15 cellular contexts compared by ENCODE assay signal in genomic region chr2:26640781-26641564, GRCh38. TPM values are rescaled to one million over a fixed set of nuclear protein-coding genes. Genes with fewer than 3 reads are reported as not detected.
DNase-seq lines count a peak whose midpoint lies in the region; ATAC-seq and TF ChIP-seq lines count a peak whose summit lies in the region.
"Had no signal": no experiment of that assay in that cellular context is flagged by ENCODE, and none has a peak within 500 bp of the region (broad histone marks: within the 10 kb centered on the region; RNA-seq: fewer than 3 reads in every experiment).

Gene CIB4 (minus strand): TSS chr2:26641366. CDS start chr2:26641314, 52 bp downstream.

- 71 to 82% methylated on average over 8 of the region's 8 CpGs for WGBS in lung, 2 donors

- H3K4me3 ChIP-seq in BLaER1 (no peak within 1 kb of the TSS), Loucy (ENCODE audit: low read length, poor library complexity, severe bottlenecking) (no peak within 1 kb of the TSS), lung (no peak within 1 kb of the TSS), gastrocnemius medialis (no peak within 1 kb of the TSS)
- no peak within 1 kb of the TSS for H3K4me3 ChIP-seq in effector memory CD4-positive, alpha-beta T cell (ENCODE audit: insufficient read depth, low read depth, low read length, poor library complexity, severe bottlenecking)
- H3K4me3 ChIP-seq: ascending aorta had no signal

- H3K9me3 ChIP-seq in BLaER1 (no peaks in the 10 kb centered on the region), Loucy (ENCODE audit: insufficient read depth, low read depth, low read length) (no peaks in the 10 kb centered on the region), lung (ENCODE audit: control insufficient read depth in 2 of 2, insufficient read depth in 1 of 2, low read length in 1 of 2) (no peaks in the 10 kb centered on the region), gastrocnemius medialis (no peaks in the 10 kb centered on the region)
- H3K9me3 ChIP-seq in effector memory CD4-positive, alpha-beta T cell (ENCODE audit: control insufficient read depth, low read length) = no peaks in the 10 kb centered on the region
- H3K9me3 ChIP-seq: ascending aorta had no signal

- H4K20me1 ChIP-seq in BLaER1 (no peaks in the 10 kb centered on the region), Loucy (ENCODE audit: insufficient read depth, low read length, poor library complexity, severe bottlenecking) (no peaks in the 10 kb centered on the region)

- H3K4me1 ChIP-seq in BLaER1 (peaks cover 17% of the 10 kb centered on the region), Loucy (ENCODE audit: insufficient read depth, low read length, poor library complexity, severe bottlenecking) (no peaks in the 10 kb centered on the region), lung (ENCODE audit: control insufficient read depth in 2 of 2, insufficient read depth in 2 of 2, low read length in 2 of 2) (peaks cover 0 to 8% of the 10 kb centered on the region in 2 donors), gastrocnemius medialis (no peaks in the 10 kb centered on the region)
- no peaks in the 10 kb centered on the region for H3K4me1 ChIP-seq in effector memory CD4-positive, alpha-beta T cell (ENCODE audit: control insufficient read depth, insufficient read depth, low read length, poor library complexity, severe bottlenecking)
- H3K4me1 ChIP-seq: ascending aorta had no signal

- TF ChIP-seq POLR2A in gastrocnemius medialis (IDR thresholded peaks at IDR 0.05) = no peak

- H3K9me2 ChIP-seq in Loucy (replicated peaks; ENCODE audit: low read depth, low read length) = no peaks in the 10 kb centered on the region

- H3K27me3 ChIP-seq in BLaER1 (no peaks in the 10 kb centered on the region), Loucy (ENCODE audit: insufficient read depth, low read length, poor library complexity, severe bottlenecking) (no peaks in the 10 kb centered on the region), lung (ENCODE audit: control insufficient read depth, insufficient read depth) (no peaks in the 10 kb centered on the region), gastrocnemius medialis (peaks cover 5 to 7% (median 6%) of the 10 kb centered on the region in 3 donors)
- H3K27me3 ChIP-seq in effector memory CD4-positive, alpha-beta T cell (replicated peaks; ENCODE audit: control insufficient read depth, insufficient read depth, low read length, poor library complexity, severe bottlenecking) = peaks cover 2% of the 10 kb centered on the region
- H3K27me3 ChIP-seq: ascending aorta had no signal

- H3K36me3 ChIP-seq in BLaER1 (no peaks in the 10 kb centered on the region), Loucy (ENCODE audit: insufficient read depth, low read length) (no peaks in the 10 kb centered on the region), lung (ENCODE audit: control insufficient read depth in 2 of 2, insufficient read depth in 2 of 2, low read length in 2 of 2) (no peaks in the 10 kb centered on the region), gastrocnemius medialis (no peaks in the 10 kb centered on the region)
- no peaks in the 10 kb centered on the region for H3K36me3 ChIP-seq in effector memory CD4-positive, alpha-beta T cell (ENCODE audit: control insufficient read depth, insufficient read depth, low read length)
- H3K36me3 ChIP-seq: ascending aorta had no signal

- H3F3A ChIP-seq in Loucy (ENCODE audit: low read depth) = no peaks in the 10 kb centered on the region

- H3K27ac ChIP-seq in BLaER1 (no peak within 1 kb of the TSS), lung (ENCODE audit: low read depth in 1 of 2, low read length in 1 of 2) (peak within 1 kb of the TSS in 1 of 2 donors; percentile 41), gastrocnemius medialis (no peak within 1 kb of the TSS)
- H3K27ac ChIP-seq in effector memory CD4-positive, alpha-beta T cell (ENCODE audit: insufficient read depth, low read length, poor library complexity, severe bottlenecking) = no peak within 1 kb of the TSS
- H3K27ac ChIP-seq: ascending aorta had no signal

- H3K9ac ChIP-seq in BLaER1 (no peak within 1 kb of the TSS), Loucy (ENCODE audit: low read depth, low read length, poor library complexity, severe bottlenecking) (no peak within 1 kb of the TSS)

- H3K79me2 ChIP-seq in Loucy (ENCODE audit: insufficient read depth, low read length) = no peaks in the 10 kb centered on the region

- H2AFZ ChIP-seq in Loucy (ENCODE audit: low read length) = peak within 1 kb of the TSS; percentile 34; the same call in 1 of the 2 replicates

- ATAC-seq in lung (ENCODE audit: insufficient read depth, low FRiP score) (no peak), GM18873 (IDR thresholded peaks at IDR 0.05; ENCODE audit: low FRiP score, unreplicated experiment) (no peak), gastrocnemius medialis (no peak), GM19452 (IDR thresholded peaks at IDR 0.05; ENCODE audit: unreplicated experiment) (no peak)

- in situ Hi-C loops in T47D (cut with HindIII; ENCODE audit: low pct_unique_long_range_greater_than_20kb, low sequenced_read_pairs) = no loop called here
- in situ Hi-C loops in gastrocnemius medialis (cut with MboI; ENCODE audit: low sequenced_read_pairs in 4 of 4) = no loop called here

- intact Hi-C loops in gastrocnemius medialis (cut with DNase I; ENCODE audit: low total_unique reads) = no loop called here

- peak within 1 kb of the TSS; percentile 17 for H3K4me2 ChIP-seq in BLaER1
- H3K4me2 ChIP-seq in Loucy (ENCODE audit: low read depth, low read length, poor library complexity, severe bottlenecking) = no peak within 1 kb of the TSS

- DNase-seq in T47D (ENCODE audit: low read depth in 1 of 2, low spot score in 1 of 2) (peak; percentile 52 to 79), lung (ENCODE audit: low spot score) (peak; percentile 65), gastrocnemius medialis (no peak)
- DNase-seq in effector memory CD4-positive, alpha-beta T cell = no peak
- DNase-seq: activated CD4-positive, alpha-beta T cell treated with anti-CD3 and anti-CD28 coated beads for 1 hour; activated T-cell treated with anti-CD3 and anti-CD28 coated beads, Interleukin-2, amount 50 U/mL, for 48 hours; AML-193; KBM-7; NCI-H1930; stimulated activated CD8-positive, alpha-beta memory T cell treated with anti-CD3 and anti-CD28 coated beads, Interleukin-4, amount 100 ng/mL, for 48 hours had no signal

- no peak for TF ChIP-seq CTCF in Loucy (conservative IDR thresholded peaks at IDR 0.05; ENCODE audit: low read length)
- no peak for TF ChIP-seq CTCF in lung (IDR thresholded peaks at IDR 0.05; ENCODE audit: control extremely low read depth, extremely low read depth)
- no peak for TF ChIP-seq CTCF in gastrocnemius medialis (IDR thresholded peaks at IDR 0.05 in 4 of 5, conservative IDR thresholded peaks at IDR 0.05 in 1 of 5)

RNA-seq across cellular contexts. Expression of gene CIB4, which starts in this region (rescaled TPM):
- 1 to 10 TPM in 1 of 2 donors, not detected in 1; 1.3 TPM for total RNA-seq in lung
- not detected for polyA plus RNA-seq in lung
- not detected for total RNA-seq in gastrocnemius medialis
- total RNA-seq: ascending aorta had no signal

Comparison
In these comparisons a context has a peak if more than half of its experiments do, and no peak if none do; other contexts are left out.
1. DNase-seq: peak in T47D (2 of 2) and lung (single experiment); none in gastrocnemius medialis (0 of 2) and effector memory CD4-positive, alpha-beta T cell (0 of 3).